In genomic region chr3:152302521-152303021, GRCh38 we compare ENCODE assay signal across 8 cellular contexts.
DNase-seq lines count a peak whose midpoint lies in the region; ATAC-seq lines count a peak whose summit lies in the region.

No MANE protein-coding gene starts in this region.

- peaks cover 16% of the 10 kb centered on the region for H3K36me3 ChIP-seq in effector memory CD4-positive, alpha-beta T cell (ENCODE audit: control insufficient read depth, insufficient read depth, low read length)

- peaks cover 74% of the 10 kb centered on the region for H3K4me1 ChIP-seq in effector memory CD4-positive, alpha-beta T cell (ENCODE audit: control insufficient read depth, insufficient read depth, low read length, poor library complexity, severe bottlenecking)

- DNase-seq in NOMO-1 treated with DMSO at 0.1 percent for 48 hours (lab: John Stamatoyannopoulos, UW; ENCODE audit: unreplicated experiment) = peak; percentile 73
- no peak for DNase-seq in NOMO-1 treated with dmso at 0.1 percent for 144 hours (lab: John Stamatoyannopoulos, UW; ENCODE audit: unreplicated experiment)
- peak; percentile 43 for DNase-seq in NCI-H82 (lab: John Stamatoyannopoulos, UW)
- DNase-seq in effector memory CD4-positive, alpha-beta T cell = no peak
- DNase-seq in non-pigmented ciliary epithelial cell (ENCODE audit: low read depth) = peak; percentile 73
- no peak for DNase-seq in NCI-H2196 treated with DMSO at 0.1 percent for 48 hours (lab: John Stamatoyannopoulos, UW; ENCODE audit: unreplicated experiment)
- DNase-seq in germinal center (ENCODE audit: low spot score) = no peak

- H3K4me3 ChIP-seq in effector memory CD4-positive, alpha-beta T cell (ENCODE audit: insufficient read depth, low read depth, low read length, poor library complexity, severe bottlenecking) = no peak overlapping the region

- H3K27me3 ChIP-seq in effector memory CD4-positive, alpha-beta T cell (replicated peaks; ENCODE audit: control insufficient read depth, insufficient read depth, low read length, poor library complexity, severe bottlenecking) = no peaks in the 10 kb centered on the region

- H3K27ac ChIP-seq in effector memory CD4-positive, alpha-beta T cell (ENCODE audit: insufficient read depth, low read length, poor library complexity, severe bottlenecking) = peak overlapping the region; percentile 53

- H3K9me3 ChIP-seq in effector memory CD4-positive, alpha-beta T cell (ENCODE audit: control insufficient read depth, low read length) = no peaks in the 10 kb centered on the region

- ATAC-seq in HG02763 (IDR thresholded peaks at IDR 0.05; ENCODE audit: unreplicated experiment) = peak; percentile 69

Comparison
In these comparisons a context has a peak if more than half of its experiments do, and no peak if none do; other contexts are left out.
1. DNase-seq: peak in NOMO-1 treated with DMSO at 0.1 percent for 48 hours (single experiment), NCI-H82 (single experiment) and non-pigmented ciliary epithelial cell (single experiment); none in NOMO-1 treated with dmso at 0.1 percent for 144 hours (single experiment), effector memory CD4-positive, alpha-beta T cell (0 of 3), NCI-H2196 treated with DMSO at 0.1 percent for 48 hours (single experiment) and germinal center (single experiment).